ENCODE assay signal across 7 cellular contexts in genomic region chr11:106475181-106475580, GRCh38.
"Had no signal": no experiment of that assay in that cellular context is flagged by ENCODE, and none has a peak within 500 bp of the region (broad histone marks: within the 10 kb centered on the region; RNA-seq: fewer than 3 reads in every experiment).

No MANE protein-coding gene starts in this region.

- H3K36me3 Mint-ChIP-seq: IgD-negative memory B cell had no signal

- H3K27me3 Mint-ChIP-seq: IgD-negative memory B cell had no signal

- ATAC-seq: HepG2, K562 had no signal

- H3K4me3 ChIP-seq: K562 had no signal

- H3K27ac Mint-ChIP-seq: IgD-negative memory B cell had no signal

- H3K4me3 Mint-ChIP-seq: IgD-negative memory B cell had no signal

- FAIRE-seq: HepG2, HTR-8/SVneo, K562 had no signal

- H3K27ac ChIP-seq: HL-60 had no signal

- DNase-seq: IMR-90, KBM-7 had no signal
